2 cellular contexts compared by ENCODE assay signal in genomic region chr22:23860187-23860586, GRCh38. TPM values are rescaled to one million over a fixed set of nuclear protein-coding genes. Genes with fewer than 3 reads are reported as not detected.
"Had no signal": no experiment of that assay in that cellular context is flagged by ENCODE, and none has a peak within 500 bp of the region (broad histone marks: within the 10 kb centered on the region; RNA-seq: fewer than 3 reads in every experiment).

No MANE protein-coding gene starts in this region.

RNA-seq across cellular contexts. Expression of gene DERL3, which starts 21.4 kb away (rescaled TPM):
- total RNA-seq: MCF 10A, SJCRH30 had no signal
